Comparison of ENCODE assay signal across 12 cellular contexts in the genomic region with DNA sequence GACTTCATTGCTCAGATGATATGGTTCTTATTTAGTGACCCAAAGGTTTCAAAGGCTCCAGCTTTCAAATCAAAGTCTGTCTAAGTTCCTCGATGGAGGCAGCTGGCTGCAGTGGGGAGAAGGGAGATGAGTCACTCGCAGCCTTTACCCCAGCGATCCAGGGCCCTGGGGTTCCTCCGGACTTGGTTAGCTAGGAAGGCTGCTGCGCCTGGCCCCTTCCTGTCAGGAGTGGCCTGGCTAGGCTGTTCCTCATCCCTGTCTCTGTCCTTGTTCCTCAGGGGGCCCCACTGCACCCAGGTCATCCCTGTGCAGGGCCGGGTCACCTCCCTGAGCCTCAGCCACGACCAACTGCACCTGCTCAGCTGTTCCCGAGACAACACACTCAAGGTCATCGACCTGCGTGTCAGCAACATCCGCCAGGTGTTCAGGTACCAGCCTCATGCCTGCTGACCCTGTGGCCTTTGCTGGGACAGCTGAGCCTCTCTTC. TPM values are rescaled to one million over a fixed set of nuclear protein-coding genes. Genes with fewer than 3 reads are reported as not detected.
DNase-seq lines count a peak whose midpoint lies in the region; ATAC-seq and TF ChIP-seq lines count a peak whose summit lies in the region.
"Had no signal": no experiment of that assay in that cellular context is flagged by ENCODE, and none has a peak within 500 bp of the region (broad histone marks: within the 10 kb centered on the region; RNA-seq: fewer than 3 reads in every experiment).

No MANE protein-coding gene starts in this region.

- TF ChIP-seq CTCF in GM13976 (IDR thresholded peaks at IDR 0.05; ENCODE audit: borderline replicate concordance, control extremely low read depth, extremely low read depth, insufficient read depth, missing control alignments), result no peak

- WGBS in mesenchymal stem cell, result 63% methylated on average over 11 of the region's 11 CpGs

- no peaks in the 10 kb centered on the region for H3K9me3 ChIP-seq in mesenchymal stem cell (ENCODE audit: control insufficient read depth, low read length)

- H2BK12ac ChIP-seq in mesenchymal stem cell (ENCODE audit: low read length in 2 of 2), result no peak overlapping the region

- DNase-seq in A172 (ENCODE audit: low spot score) (peak; percentile 57), GM13976 (ENCODE audit: low spot score) (peak; percentile 28), mesenchymal stem cell (peak; percentile 83), KG1 (lab: John Stamatoyannopoulos, UW) (no peak), inferior parietal cortex (ENCODE audit: extremely low spot score) (no peak)
- DNase-seq: DMS153, NCI-H187 treated with DMSO at 0.1 percent for 48 hours had no signal

- peak overlapping the region; percentile 42 for H2BK120ac ChIP-seq in mesenchymal stem cell (ENCODE audit: low read depth, low read length)

- peaks cover 3 to 30% of the 10 kb centered on the region in 2 experiments for H3K36me3 ChIP-seq in mesenchymal stem cell (ENCODE audit: control insufficient read depth in 1 of 2, insufficient read depth in 2 of 2, low read depth in 1 of 2, low read length in 2 of 2)

- peak overlapping the region; percentile 73 for H4K91ac ChIP-seq in mesenchymal stem cell (ENCODE audit: low read length)

- no peaks in the 10 kb centered on the region for H3K9me3 Mint-ChIP-seq in activated T-helper 17 cell treated with anti-CD3 and anti-CD28 coated beads, Interleukin-2, amount 50 U/mL, for 72 hours

- H3K9ac ChIP-seq in mesenchymal stem cell (ENCODE audit: low read length), result peak overlapping the region; percentile 71

- no peak overlapping the region for H2AFZ ChIP-seq in mesenchymal stem cell (ENCODE audit: low read depth, low read length)

- H2BK15ac ChIP-seq in mesenchymal stem cell (ENCODE audit: low read depth, poor library complexity, severe bottlenecking), result no peak overlapping the region

- H3K27me3 Mint-ChIP-seq in activated T-helper 17 cell treated with anti-CD3 and anti-CD28 coated beads, Interleukin-2, amount 50 U/mL, for 72 hours, result no peaks in the 10 kb centered on the region

- H3K4ac ChIP-seq in mesenchymal stem cell (ENCODE audit: low read depth in 1 of 2, low read length in 2 of 2), result no peak overlapping the region

- H3K27me3 ChIP-seq in mesenchymal stem cell (ENCODE audit: control insufficient read depth in 1 of 2, insufficient read depth in 1 of 2, low read length in 2 of 2), result no peaks in the 10 kb centered on the region

- no peak overlapping the region for H3K4me3 Mint-ChIP-seq in activated T-helper 17 cell treated with anti-CD3 and anti-CD28 coated beads, Interleukin-2, amount 50 U/mL, for 72 hours

- peak overlapping the region; percentile 74 for H4K8ac ChIP-seq in mesenchymal stem cell (ENCODE audit: low read length)

- no peak overlapping the region for H3K23ac ChIP-seq in mesenchymal stem cell (ENCODE audit: low read length in 2 of 2)

- H3K27ac ChIP-seq in mesenchymal stem cell (ENCODE audit: low read length, poor library complexity, severe bottlenecking), result no peak overlapping the region
- H3K27ac ChIP-seq: VCaP had no signal

- H3K4me1 Mint-ChIP-seq in activated T-helper 17 cell treated with anti-CD3 and anti-CD28 coated beads, Interleukin-2, amount 50 U/mL, for 72 hours, result peaks cover 21% of the 10 kb centered on the region

- H3K18ac ChIP-seq in mesenchymal stem cell (ENCODE audit: low read depth in 1 of 2, low read length in 2 of 2), result peak overlapping the region in 1 of 2 experiments; percentile 52

- peak overlapping the region; percentile 61 for H2AK5ac ChIP-seq in mesenchymal stem cell (ENCODE audit: low read length, severe bottlenecking)

- peak overlapping the region in 1 of 2 experiments; percentile 89 for H3K14ac ChIP-seq in mesenchymal stem cell (ENCODE audit: low read length in 2 of 2)

- H3K4me1 ChIP-seq in mesenchymal stem cell (ENCODE audit: control insufficient read depth, insufficient read depth, low read depth, low read length), result peaks cover 31% of the 10 kb centered on the region

- H3K4me3 ChIP-seq in mesenchymal stem cell (ENCODE audit: insufficient read depth in 1 of 2, low read depth in 1 of 2, low read length in 2 of 2), result peak overlapping the region in 1 of 2 experiments; percentile 60
- H3K4me3 ChIP-seq: lung had no signal

- in situ Hi-C loops in GM13976 (cut with MboI; ENCODE audit: low sequenced_read_pairs, unreplicated experiment), result no loop called here

- H3K27ac Mint-ChIP-seq in activated T-helper 17 cell treated with anti-CD3 and anti-CD28 coated beads, Interleukin-2, amount 50 U/mL, for 72 hours, result peak overlapping the region; percentile 60

- H3K36me3 Mint-ChIP-seq in activated T-helper 17 cell treated with anti-CD3 and anti-CD28 coated beads, Interleukin-2, amount 50 U/mL, for 72 hours (ENCODE audit: low read depth), result peaks cover 71% of the 10 kb centered on the region

- H2BK5ac ChIP-seq in mesenchymal stem cell (ENCODE audit: low read depth, low read length, poor library complexity, severe bottlenecking), result no peak overlapping the region

- no peak overlapping the region for H3K4me2 ChIP-seq in mesenchymal stem cell (ENCODE audit: low read length, poor library complexity, severe bottlenecking)

- peaks cover 2% of the 10 kb centered on the region for H3K79me1 ChIP-seq in mesenchymal stem cell (replicated peaks; ENCODE audit: low read length, poor library complexity, severe bottlenecking)

- ATAC-seq in activated T-helper 17 cell treated with anti-CD3 and anti-CD28 coated beads, Interleukin-2, amount 50 U/mL, for 72 hours (replicated peaks), result peak; percentile 9
- no peak for ATAC-seq in GM21529 (IDR thresholded peaks at IDR 0.05; ENCODE audit: unreplicated experiment)
- no peak for ATAC-seq in HG03045 (IDR thresholded peaks at IDR 0.05; ENCODE audit: unreplicated experiment)

RNA-seq across cellular contexts. Expression of a gene that starts 13.9 kb away (rescaled TPM):
- total RNA-seq in A172 (2014; rRNA removed; shearing (Covaris generic)), result 3.4 and 46.5 TPM in 2 replicates
- 100 to 1,000 TPM in 1 of 2 donors, 10 to 100 TPM in 1; 85.3 to 127 TPM for total RNA-seq in activated T-helper 17 cell treated with anti-CD3 and anti-CD28 coated beads, Interleukin-2, amount 50 U/mL, for 72 hours
- polyA plus RNA-seq in mesenchymal stem cell (2013, experiment 1 of 2), result 12.0 TPM
- polyA plus RNA-seq in mesenchymal stem cell (2013, experiment 2 of 2), result 10.4 TPM

RNA-seq across cellular contexts. Expression of a gene that starts 34.3 kb away (rescaled TPM):
- total RNA-seq in A172 (2014; rRNA removed; shearing (Covaris generic)), result 56.8 and 60.2 TPM in 2 replicates
- 10 to 100 TPM in 1 of 2 donors, 1 to 10 TPM in 1; 7.7 to 16.4 TPM for total RNA-seq in activated T-helper 17 cell treated with anti-CD3 and anti-CD28 coated beads, Interleukin-2, amount 50 U/mL, for 72 hours
- 16.5 TPM for polyA plus RNA-seq in mesenchymal stem cell (2013, experiment 1 of 2)
- 13.7 TPM for polyA plus RNA-seq in mesenchymal stem cell (2013, experiment 2 of 2)

Comparison
In these comparisons a context has a peak if more than half of its experiments do, and no peak if none do; other contexts are left out.
1. DNase-seq: peak in A172 (single experiment), GM13976 (single experiment) and mesenchymal stem cell (single experiment); none in KG1 (single experiment) and inferior parietal cortex (single experiment).